12 cellular contexts compared by ENCODE assay signal in genomic region chr4:106690487-106690886, GRCh38.
DNase-seq lines count a peak whose midpoint lies in the region; ATAC-seq and TF ChIP-seq lines count a peak whose summit lies in the region.
"Had no signal": no experiment of that assay in that cellular context is flagged by ENCODE, and none has a peak within 500 bp of the region (broad histone marks: within the 10 kb centered on the region; RNA-seq: fewer than 3 reads in every experiment).

No MANE protein-coding gene starts in this region.

- ATAC-seq in GM18505 (IDR thresholded peaks at IDR 0.05; ENCODE audit: unreplicated experiment) (peak; percentile 55), GM21528 (IDR thresholded peaks at IDR 0.05; ENCODE audit: low FRiP score, unreplicated experiment) (no peak)

- H3K9ac ChIP-seq in adipocyte (ENCODE audit: low read length) (no peak overlapping the region), mesendoderm (ENCODE audit: low read length) (no peak overlapping the region)

- H2BK120ac ChIP-seq in mesendoderm (ENCODE audit: low read depth, low read length): no peak overlapping the region

- DNase-seq in LoVo (ENCODE audit: low spot score) (peak; percentile 7), adipocyte (ENCODE audit: low read depth) (peak; percentile 41), mesendoderm (peak; percentile 11), dorsolateral prefrontal cortex (no peak), NCI-H1417 treated with DMSO at 0.1 percent for 48 hours (lab: John Stamatoyannopoulos, UW) (no peak), HEK293T (ENCODE audit: extremely low spot score) (no peak)
- DNase-seq: activated CD4-positive, CD25-positive, alpha-beta regulatory T cell treated with anti-CD3 and anti-CD28 coated beads, Interleukin-2, amount 50 U/mL, for 72 hours; activated naive CD4-positive, alpha-beta T cell treated with anti-CD3 and anti-CD28 coated beads, Interleukin-2, amount 50 U/mL, for 16 hours; effector CD8-positive, alpha-beta T cell; Karpas-422 had no signal

- H3K4me2 ChIP-seq in mesendoderm (ENCODE audit: low read length): no peak overlapping the region

- H4K5ac ChIP-seq in mesendoderm (ENCODE audit: low read length): no peak overlapping the region

- WGBS in mesendoderm (ENCODE audit: extremely low coverage, insufficient coverage, low lambda C conversion rate): no CpG with 5 or more reads among the region's 4 CpGs

- H3K9me3 ChIP-seq in adipocyte (ENCODE audit: control insufficient read depth, low read length): no peaks in the 10 kb centered on the region

- H4K8ac ChIP-seq in mesendoderm (ENCODE audit: low read depth, low read length): no peak overlapping the region

- H3K4me3 ChIP-seq in adipocyte (ENCODE audit: low read length) (no peak overlapping the region), mesendoderm (ENCODE audit: low read length) (no peak overlapping the region), dorsolateral prefrontal cortex (no peak overlapping the region)

- H2BK15ac ChIP-seq in mesendoderm (replicated peaks; ENCODE audit: low read depth): no peak overlapping the region

- no peaks in the 10 kb centered on the region for H3K79me2 ChIP-seq in mesendoderm (ENCODE audit: control insufficient read depth, insufficient read depth, low read length)

- intact Hi-C loops in dorsolateral prefrontal cortex (cut with DNase I): no loop called here

- H2BK5ac ChIP-seq in mesendoderm (ENCODE audit: low read length): no peak overlapping the region

- H3K36me3 ChIP-seq in adipocyte (ENCODE audit: control insufficient read depth, insufficient read depth, low read length, severe bottlenecking): no peaks in the 10 kb centered on the region
- H3K36me3 ChIP-seq in mesendoderm (ENCODE audit: control insufficient read depth, insufficient read depth, low read length): no peaks in the 10 kb centered on the region

- H3K27ac ChIP-seq in mesendoderm (ENCODE audit: low read depth, low read length) (no peak overlapping the region), dorsolateral prefrontal cortex (no peak overlapping the region)

- H3K23ac ChIP-seq in mesendoderm (ENCODE audit: low read length): no peak overlapping the region

- H2AK5ac ChIP-seq in mesendoderm (ENCODE audit: low read length): no peak overlapping the region

- POLR2A ChIA-PET in HEK293T (lab: Yijun Ruan, JAX): no interaction called here

- no peak for TF ChIP-seq POLR2A in GM18505 (IDR thresholded peaks at IDR 0.05; ENCODE audit: borderline replicate concordance, extremely low read depth, insufficient read depth, insufficient read length)

- no peaks in the 10 kb centered on the region for H3K79me1 ChIP-seq in mesendoderm (ENCODE audit: low read length)

- no peak overlapping the region for H3K18ac ChIP-seq in mesendoderm (ENCODE audit: low read length)

- H3K4ac ChIP-seq in mesendoderm (ENCODE audit: low read depth, low read length): no peak overlapping the region

- no peak overlapping the region for H3K56ac ChIP-seq in mesendoderm (ENCODE audit: low read length)

- H3K4me1 ChIP-seq in adipocyte (ENCODE audit: control insufficient read depth, insufficient read depth, low read length) (no peaks in the 10 kb centered on the region), mesendoderm (ENCODE audit: control insufficient read depth, low read depth, low read length) (no peaks in the 10 kb centered on the region)

- CTCF ChIA-PET in HEK293T (lab: Yijun Ruan, JAX): interaction anchor here (0.9 kb wide), 1 partner anchor 10 kb away, joined by 4 read pairs; no protein-coding TSS in a partner anchor

- H3K27me3 ChIP-seq in adipocyte (replicated peaks; ENCODE audit: control insufficient read depth, insufficient read depth, low read length) (no peaks in the 10 kb centered on the region), mesendoderm (ENCODE audit: insufficient read depth, low read length, poor library complexity) (no peaks in the 10 kb centered on the region), dorsolateral prefrontal cortex (no peaks in the 10 kb centered on the region)

- TF ChIP-seq CTCF in dorsolateral prefrontal cortex (IDR thresholded peaks at IDR 0.05 in 54 of 56, conservative IDR thresholded peaks at IDR 0.05 in 2 of 56; ENCODE audit: low read depth in 1 of 56, partially characterized antibody in 56 of 56): no peak

TF ChIP-seq in HEK293T, 16 proteins besides CTCF, POLR2A, EP300 and RAD21:
- TF ChIP-seq CTBP1 (IDR thresholded peaks at IDR 0.05; ENCODE audit: borderline replicate concordance) (no peak), ZNF384 (IDR thresholded peaks at IDR 0.05) (no peak), NFRKB (IDR thresholded peaks at IDR 0.05) (no peak), TARDBP (IDR thresholded peaks at IDR 0.05) (no peak), PKNOX1 (IDR thresholded peaks at IDR 0.05) (no peak), L3MBTL2 (conservative IDR thresholded peaks at IDR 0.05) (no peak)

Comparison
In these comparisons a context has a peak if more than half of its experiments do, and no peak if none do; other contexts are left out.
1. DNase-seq: peak in LoVo (single experiment), adipocyte (single experiment) and mesendoderm (single experiment); none in dorsolateral prefrontal cortex (0 of 10), NCI-H1417 treated with DMSO at 0.1 percent for 48 hours (single experiment) and HEK293T (single experiment).